28 cellular contexts compared by ENCODE assay signal in genomic region chr12:13817131-13817530, GRCh38.
DNase-seq lines count a peak whose midpoint lies in the region; ATAC-seq and TF ChIP-seq lines count a peak whose summit lies in the region.
"Had no signal": no experiment of that assay in that cellular context is flagged by ENCODE, and none has a peak within 500 bp of the region (broad histone marks: within the 10 kb centered on the region; RNA-seq: fewer than 3 reads in every experiment).

No MANE protein-coding gene starts in this region.

- no peaks in the 10 kb centered on the region for H4K20me1 ChIP-seq in H9 (ENCODE audit: control insufficient read depth, insufficient read depth, insufficient read length)

- ATAC-seq in Right ventricle myocardium inferior (no peak), left cardiac atrium (peak in 1 of 2 donors; percentile 82), HG03108 (IDR thresholded peaks at IDR 0.05; ENCODE audit: unreplicated experiment) (no peak)
- ATAC-seq: natural killer cell; stimulated activated naive CD8-positive, alpha-beta T cell treated with anti-CD3 and anti-CD28 coated beads, Interleukin-15, amount 100 ng/mL, for 72 hours had no signal

- no peak overlapping the region for H3T11ph ChIP-seq in H9 (ENCODE audit: low read length)

- H3K23ac ChIP-seq in neuronal stem cell (ENCODE audit: low read depth, low read length, poor library complexity): no peak overlapping the region
- H3K23ac ChIP-seq in H9 (ENCODE audit: insufficient read length, low read depth, low read length): no peak overlapping the region

- H2AFZ ChIP-seq in neuronal stem cell (ENCODE audit: low read length): no peak overlapping the region
- H2AFZ ChIP-seq in H9 (ENCODE audit: low read length): no peak overlapping the region

- intact Hi-C loops in Right ventricle myocardium inferior (cut with DNase I) (no loop called here), left ventricle myocardium inferior (cut with micrococcal nuclease) (no loop called here), left cardiac atrium (cut with DNase I) (no loop called here)

- no peak overlapping the region for H2BK5ac ChIP-seq in neuronal stem cell (ENCODE audit: low read length)
- H2BK5ac ChIP-seq in H9 (ENCODE audit: insufficient read length, low read length): no peak overlapping the region

- H3K9me3 ChIP-seq in left ventricle myocardium inferior (replicated peaks): no peaks in the 10 kb centered on the region
- H3K9me3 ChIP-seq in neuronal stem cell (replicated peaks in 1 of 2; ENCODE audit: control insufficient read depth in 2 of 2, insufficient read depth in 1 of 2, low read depth in 1 of 2, low read length in 2 of 2): peaks cover 0 to 11% of the 10 kb centered on the region in 2 donors
- H3K9me3 ChIP-seq in H9 (ENCODE audit: control insufficient read depth, low read depth, low read length): no peaks in the 10 kb centered on the region
- H3K9me3 ChIP-seq: heart right ventricle, ovary, sigmoid colon, transverse colon had no signal

- H3K9me3 Mint-ChIP-seq in H9: no peaks in the 10 kb centered on the region
- H3K9me3 Mint-ChIP-seq: activated naive CD4-positive, alpha-beta T cell treated with anti-CD3 and anti-CD28 coated beads, Interleukin-2, amount 10 ng/mL, durations not matched to agents 7 days and 5 days; stimulated activated naive CD8-positive, alpha-beta T cell treated with anti-CD3 and anti-CD28 coated beads, Interleukin-15, amount 100 ng/mL, for 72 hours; T-helper 2 cell treated with Interferon-gamma antibody and Interleukin-4, amounts not matched to agents 5 μg/mL and 100 μg/mL, for 36 hours had no signal

- no peak for TF ChIP-seq CTCF in left ventricle myocardium inferior (IDR thresholded peaks at IDR 0.05; ENCODE audit: borderline replicate concordance)
- TF ChIP-seq CTCF in H9 (conservative IDR thresholded peaks at IDR 0.05): no peak

- H2BK15ac ChIP-seq in neuronal stem cell (ENCODE audit: low read length): no peak overlapping the region
- no peak overlapping the region for H2BK15ac ChIP-seq in H9 (ENCODE audit: low read depth, low read length)

- H3K23me2 ChIP-seq in H9 (ENCODE audit: insufficient read length, low read depth, low read length, poor library complexity, severe bottlenecking): no peaks in the 10 kb centered on the region

- H3K36me3 ChIP-seq in left ventricle myocardium inferior (no peaks in the 10 kb centered on the region), neuronal stem cell (replicated peaks in 1 of 2; ENCODE audit: control insufficient read depth in 2 of 2, insufficient read depth in 2 of 2, low read length in 2 of 2) (no peaks in the 10 kb centered on the region)
- H3K36me3 ChIP-seq: cardiac muscle cell, heart right ventricle, ovary, sigmoid colon, transverse colon had no signal

- H3K4me3 ChIP-seq in left ventricle myocardium inferior: no peak overlapping the region
- no peak overlapping the region for H3K4me3 ChIP-seq in neuronal stem cell (ENCODE audit: low read length in 2 of 2)
- H3K4me3 ChIP-seq: cardiac muscle cell, heart right ventricle, ovary, sigmoid colon, transverse colon had no signal

- peak; percentile 64 for DNase-seq in Right ventricle myocardium inferior (ENCODE audit: missing footprints)
- no peak for DNase-seq in left ventricle myocardium inferior
- peak; percentile 45 for DNase-seq in left cardiac atrium
- DNase-seq in neuronal stem cell (ENCODE audit: low spot score): no peak
- DNase-seq in NCI-H1436 treated with DMSO at 0.1 percent for 48 hours (lab: John Stamatoyannopoulos, UW): no peak
- no peak for DNase-seq in SHP77 treated with DMSO at 0.1 percent for 48 hours (lab: John Stamatoyannopoulos, UW)
- DNase-seq in H9: no peak
- DNase-seq: activated CD4-positive, alpha-beta T cell treated with anti-CD3 and anti-CD28 coated beads for 48 hours; activated naive CD4-positive, alpha-beta T cell treated with anti-CD3 and anti-CD28 coated beads, Interleukin-2, amount 10 ng/mL, durations not matched to agents 7 days and 5 days; amniotic stem cell; dermis blood vessel endothelial cell; GDM1; heart right ventricle; Kasumi-1; natural killer cell; NCI-H1930; NCI-H226; NCI-H748 treated with DMSO at 0.1 percent for 48 hours; sigmoid colon; stimulated activated naive CD8-positive, alpha-beta T cell treated with anti-CD3 and anti-CD28 coated beads, Interleukin-15, amount 100 ng/mL, for 72 hours; transverse colon had no signal

- peaks cover 8 to 20% of the 10 kb centered on the region in 2 experiments; a peak in 3 of 4 replicates for H3K4me1 Mint-ChIP-seq in H9
- H3K4me1 Mint-ChIP-seq: activated naive CD4-positive, alpha-beta T cell treated with anti-CD3 and anti-CD28 coated beads, Interleukin-2, amount 10 ng/mL, durations not matched to agents 7 days and 5 days; B cell; natural killer cell; stimulated activated naive CD8-positive, alpha-beta T cell treated with anti-CD3 and anti-CD28 coated beads, Interleukin-15, amount 100 ng/mL, for 72 hours had no signal

- H2BK12ac ChIP-seq in neuronal stem cell (ENCODE audit: low read length) (no peak overlapping the region), H9 (ENCODE audit: insufficient read length, low read depth, low read length) (no peak overlapping the region)

- H3K27me3 ChIP-seq in left ventricle myocardium inferior (ENCODE audit: low read depth) (no peaks in the 10 kb centered on the region), neuronal stem cell (ENCODE audit: control insufficient read depth in 3 of 3, insufficient read depth in 3 of 3, low read depth in 1 of 3, low read length in 3 of 3) (no peaks in the 10 kb centered on the region), H9 (ENCODE audit: insufficient read depth, low read length) (no peaks in the 10 kb centered on the region)
- H3K27me3 ChIP-seq: cardiac muscle cell, ovary, sigmoid colon, transverse colon had no signal

- H2AK5ac ChIP-seq in neuronal stem cell (ENCODE audit: low read depth, low read length) (no peak overlapping the region), H9 (ENCODE audit: insufficient read length, low read length) (no peak overlapping the region)

- H2BK120ac ChIP-seq in neuronal stem cell (ENCODE audit: low read depth, low read length) (no peak overlapping the region), H9 (ENCODE audit: low read depth, low read length, poor library complexity, severe bottlenecking) (no peak overlapping the region)

- no peaks in the 10 kb centered on the region for H3K79me1 ChIP-seq in neuronal stem cell (ENCODE audit: low read depth, low read length)
- no peaks in the 10 kb centered on the region for H3K79me1 ChIP-seq in H9 (ENCODE audit: insufficient read depth, low read depth, low read length, poor library complexity, severe bottlenecking)

- peak overlapping the region; percentile 24 for H3K18ac ChIP-seq in neuronal stem cell (ENCODE audit: low read length)
- H3K18ac ChIP-seq in H9 (ENCODE audit: insufficient read length, low read depth, low read length): no peak overlapping the region

- H4K8ac ChIP-seq in neuronal stem cell (ENCODE audit: low read depth, low read length) (no peak overlapping the region), H9 (replicated peaks; ENCODE audit: insufficient read length, low read depth, low read length) (no peak overlapping the region)

- no peaks in the 10 kb centered on the region for H3K4me1 ChIP-seq in left ventricle myocardium inferior
- H3K4me1 ChIP-seq in neuronal stem cell (ENCODE audit: control insufficient read depth in 2 of 2, insufficient read depth in 1 of 2, low read depth in 1 of 2, low read length in 2 of 2): peaks cover 3 to 16% of the 10 kb centered on the region in 2 donors
- no peaks in the 10 kb centered on the region for H3K4me1 ChIP-seq in H9 (ENCODE audit: insufficient read depth, low read length)
- H3K4me1 ChIP-seq: sigmoid colon, transverse colon had no signal

- WGBS in neuronal stem cell (ENCODE audit: extremely low coverage in 2 of 2, insufficient read length in 2 of 2, insufficient replicate concordance in 1 of 2), 2 donors: no CpG with 5 or more reads among the region's 7 CpGs
- WGBS in H9 (ENCODE audit: extremely low coverage, insufficient read length, low lambda C conversion rate): no CpG with 5 or more reads among the region's 7 CpGs

- H3K27ac ChIP-seq in left ventricle myocardium inferior (replicated peaks) (no peak overlapping the region), neuronal stem cell (replicated peaks; ENCODE audit: low read length) (peak overlapping the region; percentile 40), H9 (ENCODE audit: insufficient read length, low read depth, low read length) (no peak overlapping the region)
- H3K27ac ChIP-seq: cardiac muscle cell, heart right ventricle, ovary, RWPE1, sigmoid colon, transverse colon, VCaP had no signal

- H3K27me3 Mint-ChIP-seq in H9 (ENCODE audit: low read depth): no peaks in the 10 kb centered on the region
- H3K27me3 Mint-ChIP-seq: stimulated activated naive CD8-positive, alpha-beta T cell treated with anti-CD3 and anti-CD28 coated beads, Interleukin-15, amount 100 ng/mL, for 72 hours had no signal

- H4K5ac ChIP-seq in H9 (ENCODE audit: insufficient read length, low read depth, low read length): no peak overlapping the region

- no peaks in the 10 kb centered on the region for H3K36me3 Mint-ChIP-seq in H9 (ENCODE audit: insufficient read depth in 1 of 3, low read depth in 3 of 3)
- H3K36me3 Mint-ChIP-seq: activated naive CD4-positive, alpha-beta T cell treated with anti-CD3 and anti-CD28 coated beads, Interleukin-2, amount 10 ng/mL, durations not matched to agents 7 days and 5 days; natural killer cell had no signal

- no peak overlapping the region for H3K4me3 Mint-ChIP-seq in H9
- H3K4me3 Mint-ChIP-seq: activated naive CD4-positive, alpha-beta T cell treated with anti-CD3 and anti-CD28 coated beads, Interleukin-2, amount 10 ng/mL, durations not matched to agents 7 days and 5 days; B cell; natural killer cell; stimulated activated naive CD8-positive, alpha-beta T cell treated with anti-CD3 and anti-CD28 coated beads, Interleukin-15, amount 100 ng/mL, for 72 hours; T-helper 2 cell treated with Interferon-gamma antibody and Interleukin-4, amounts not matched to agents 5 μg/mL and 100 μg/mL, for 36 hours had no signal

- H4K91ac ChIP-seq in neuronal stem cell (ENCODE audit: low read depth, low read length, poor library complexity): no peak overlapping the region
- no peak overlapping the region for H4K91ac ChIP-seq in H9 (ENCODE audit: insufficient read length, low read depth, low read length)

- no peak overlapping the region for H2BK20ac ChIP-seq in H9 (ENCODE audit: low read depth, low read length, poor library complexity, severe bottlenecking)

- H3K27ac Mint-ChIP-seq in H9: no peak overlapping the region
- H3K27ac Mint-ChIP-seq: activated naive CD4-positive, alpha-beta T cell treated with anti-CD3 and anti-CD28 coated beads, Interleukin-2, amount 10 ng/mL, durations not matched to agents 7 days and 5 days; B cell; natural killer cell; stimulated activated naive CD8-positive, alpha-beta T cell treated with anti-CD3 and anti-CD28 coated beads, Interleukin-15, amount 100 ng/mL, for 72 hours; T-helper 2 cell treated with Interferon-gamma antibody and Interleukin-4, amounts not matched to agents 5 μg/mL and 100 μg/mL, for 36 hours had no signal

- no peak overlapping the region for H3K56ac ChIP-seq in H9 (ENCODE audit: insufficient read length, low read depth, low read length)

- no peaks in the 10 kb centered on the region for H3K79me2 ChIP-seq in H9 (ENCODE audit: insufficient read depth, low read length)

- no peak overlapping the region for H3K4ac ChIP-seq in neuronal stem cell (ENCODE audit: low read length)
- no peak overlapping the region for H3K4ac ChIP-seq in H9 (ENCODE audit: low read depth, low read length)

- H3K4me2 ChIP-seq in neuronal stem cell (ENCODE audit: insufficient read depth, low read length, poor library complexity, severe bottlenecking): no peak overlapping the region
- H3K4me2 ChIP-seq in H9 (ENCODE audit: insufficient read depth, insufficient read length, low read length): no peak overlapping the region

- no peak overlapping the region for H3K14ac ChIP-seq in neuronal stem cell (ENCODE audit: low read length)
- H3K14ac ChIP-seq in H9 (ENCODE audit: insufficient read depth, low read length): no peak overlapping the region

- H3K9ac ChIP-seq in neuronal stem cell (ENCODE audit: low read depth, low read length, poor library complexity) (no peak overlapping the region), H9 (ENCODE audit: extremely low read depth, insufficient read length, low read length) (no peak overlapping the region)

Comparison
In these comparisons a context has a peak if more than half of its experiments do, and no peak if none do; other contexts are left out.
1. DNase-seq: peak in Right ventricle myocardium inferior (single experiment) and left cardiac atrium (single experiment); none in left ventricle myocardium inferior (single experiment), neuronal stem cell (single experiment), NCI-H1436 treated with DMSO at 0.1 percent for 48 hours (single experiment), SHP77 treated with DMSO at 0.1 percent for 48 hours (single experiment) and H9 (single experiment).